ENCODE assay signal across 8 cellular contexts in the genomic region with DNA sequence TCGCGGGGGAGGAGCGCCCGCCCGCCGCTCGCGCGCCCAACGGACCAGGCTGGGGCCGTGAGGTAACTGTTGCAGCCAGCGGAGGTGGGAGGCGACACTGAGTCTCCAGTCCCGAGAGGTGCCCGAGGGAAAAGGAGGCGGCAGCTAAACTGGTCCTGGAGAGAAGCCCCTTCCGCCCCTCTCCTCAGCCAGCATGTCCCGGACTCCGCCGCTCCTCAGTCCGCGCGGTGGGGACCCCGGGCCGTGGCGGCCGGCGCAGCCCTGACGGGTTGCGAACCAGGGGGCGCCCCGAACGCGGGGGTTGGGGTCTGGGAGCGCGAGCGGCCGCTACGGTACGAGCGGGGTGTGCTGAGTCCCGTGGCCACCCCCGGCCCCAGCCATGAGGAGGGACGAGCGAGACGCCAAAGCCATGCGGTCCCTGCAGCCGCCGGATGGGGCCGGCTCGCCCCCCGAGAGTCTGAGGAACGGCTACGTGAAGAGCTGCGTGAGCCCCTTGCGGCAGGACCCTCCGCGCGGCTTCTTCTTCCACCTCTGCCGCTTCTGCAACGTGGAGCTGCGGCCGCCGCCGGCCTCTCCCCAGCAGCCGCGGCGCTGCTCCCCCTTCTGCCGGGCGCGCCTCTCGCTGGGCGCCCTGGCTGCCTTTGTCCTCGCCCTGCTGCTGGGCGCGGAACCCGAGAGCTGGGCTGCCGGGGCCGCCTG. TPM values are rescaled to one million over a fixed set of nuclear protein-coding genes. Genes with fewer than 3 reads are reported as not detected.
DNase-seq lines count a peak whose midpoint lies in the region; ATAC-seq and TF ChIP-seq lines count a peak whose summit lies in the region.

A gene (plus strand): TSS at position 108 of the 699 bp plus-strand sequence. CDS start 272 bp downstream, at position 380.

- no peaks in the 10 kb centered on the region for H3K27me3 ChIP-seq in parathyroid adenoma (ENCODE audit: control insufficient read depth, insufficient read depth, low read length)

- H3K36me3 ChIP-seq in parathyroid adenoma (ENCODE audit: control insufficient read depth, insufficient read depth, low read length), result no peaks in the 10 kb centered on the region

- no peaks in the 10 kb centered on the region for H3K79me2 ChIP-seq in parathyroid adenoma

- TF ChIP-seq CTCF in parathyroid adenoma (IDR thresholded peaks at IDR 0.05), result no peak

- intact Hi-C loops in cardiac septum (cut with DNase I), result loop anchor here (2.0 to 5.0 kb wide), 2 partner anchors 107 to 249 kb away; a partner anchor contains a TSS

- no peaks in the 10 kb centered on the region for H3K4me1 ChIP-seq in parathyroid adenoma

- ATAC-seq in GM21737 (IDR thresholded peaks at IDR 0.05; ENCODE audit: unreplicated experiment) (peak; percentile 78), SK-N-SH treated with all-trans-retinoic acid at 6 μM for 48 hours (peak; percentile 83)

- peak within 1 kb of the TSS; percentile 87 for H3K4me2 ChIP-seq in parathyroid adenoma (ENCODE audit: low read length)

- H3K27ac ChIP-seq in parathyroid adenoma, result no peak within 1 kb of the TSS

- DNase-seq in ELF-1 (ENCODE audit: low read depth, low spot score) (peak; percentile 92), LHCN-M2 (ENCODE audit: low read depth) (peak; percentile 6), cardiac septum (ENCODE audit: low spot score) (peak; percentile 94), ureter (ENCODE audit: low spot score) (peak; percentile 84)
- peak; percentile 73 for DNase-seq in activated naive CD4-positive, alpha-beta T cell treated with anti-CD3 and anti-CD28 coated beads, Interleukin-2, amount 50 U/mL, for 16 hours

- peak within 1 kb of the TSS; percentile 59 for H3K4me3 ChIP-seq in parathyroid adenoma (ENCODE audit: low read depth, low read length)

- H3K9ac ChIP-seq in parathyroid adenoma, result no peak within 1 kb of the TSS

- no peaks in the 10 kb centered on the region for H3K9me3 ChIP-seq in parathyroid adenoma (ENCODE audit: control insufficient read depth, low read length)

- H2AFZ ChIP-seq in parathyroid adenoma, result peak within 1 kb of the TSS; percentile 73

TF ChIP-seq in SK-N-SH treated with all-trans-retinoic acid at 6 μM for 48 hours, 23 proteins besides CTCF, POLR2A, EP300 and RAD21:
- TF ChIP-seq CSDC2 (CRISPR knock-in tag; IDR thresholded peaks at IDR 0.05), result peak; percentile 67; the same call in 1 of the 2 replicates
- TF ChIP-seq ZFP3 (CRISPR knock-in tag; IDR thresholded peaks at IDR 0.05), result no peak

RNA-seq across cellular contexts. Expression of the gene that starts here (rescaled TPM):
- 0.06 TPM in 1 of 2 replicates, not detected in the other for total RNA-seq in LHCN-M2 (2014; rRNA removed)
- polyA plus RNA-seq in LHCN-M2 (2012), result not detected
- 8.7 TPM for total RNA-seq in cardiac septum
- 35.9 TPM for total RNA-seq in ureter

Comparison
In these comparisons a context has a peak if more than half of its experiments do, and no peak if none do; other contexts are left out.
1. Peak in DNase-seq in LHCN-M2; RNA of the gene not detected or under 1 TPM.
2. DNase-seq: peak in every context shown above with its lines; median percentile 94 in cardiac septum; 92 in ELF-1; 84 in ureter; 73 in activated naive CD4-positive, alpha-beta T cell treated with anti-CD3 and anti-CD28 coated beads, Interleukin-2, amount 50 U/mL, for 16 hours; 6 in LHCN-M2.